Comparison of ENCODE assay signal across 21 cellular contexts in genomic region chr16:58651965-58652348, GRCh38. TPM values are rescaled to one million over a fixed set of nuclear protein-coding genes. Genes with fewer than 3 reads are reported as not detected.
A peak's percentile ranks its signal among the peaks of the same experiment; 100 is the strongest.
DNase-seq lines count a peak whose midpoint lies in the region; ATAC-seq and TF ChIP-seq lines count a peak whose summit lies in the region.
"Had no signal": no experiment of that assay in that cellular context is flagged by ENCODE, and none has a peak within 500 bp of the region (broad histone marks: within the 10 kb centered on the region; RNA-seq: fewer than 3 reads in every experiment).

No MANE protein-coding gene starts in this region.

- DNase-seq in EL (peak; percentile 39), SJSA1 (ENCODE audit: low read depth in 1 of 2, low spot score in 2 of 2) (peak; percentile 42 to 52), esophagus squamous epithelium (lab: John Stamatoyannopoulos, UW) (no peak), renal cortical epithelial cell (ENCODE audit: low read depth) (peak; percentile 45), middle frontal gyrus (ENCODE audit: extremely low spot score, low spot score) (no peak)
- no peak for DNase-seq in activated T-cell treated with anti-CD3 and anti-CD28 coated beads, Interleukin-2, amount 50 U/mL, for 1 hour
- DNase-seq: activated CD4-positive, CD25-positive, alpha-beta regulatory T cell treated with anti-CD3 and anti-CD28 coated beads, Interleukin-2, amount 50 U/mL, for 72 hours; activated naive CD4-positive, alpha-beta T cell treated with anti-CD3 and anti-CD28 coated beads, Interleukin-2, amount 10 ng/mL, durations not matched to agents 7 days and 5 days; activated T-cell treated with anti-CD3 and anti-CD28 coated beads, Interleukin-2, amount 50 U/mL, for 4 hours; effector CD8-positive, alpha-beta T cell; head of caudate nucleus; naive thymus-derived CD8-positive, alpha-beta T cell; NCI-H1694; NCI-H526; spleen; stimulated activated CD4-positive, alpha-beta T cell treated with anti-CD3 and anti-CD28 coated beads, Interleukin-4, amount 100 ng/mL, for 1 hour; stimulated activated naive CD4-positive, alpha-beta T cell had no signal

- H3K27ac ChIP-seq in SJSA1 (no peak overlapping the region), esophagus squamous epithelium (peak overlapping the region; percentile 42 to 85 (median 76))
- H3K27ac ChIP-seq: ascending aorta, esophagus muscularis mucosa, spleen had no signal

- no peak for TF ChIP-seq POLR2A in esophagus squamous epithelium (IDR thresholded peaks at IDR 0.05)

- H3K9me3 ChIP-seq in SJSA1 (replicated peaks), result no peaks in the 10 kb centered on the region
- no peaks in the 10 kb centered on the region for H3K9me3 ChIP-seq in esophagus squamous epithelium
- H3K9me3 ChIP-seq: ascending aorta, esophagus muscularis mucosa, spleen had no signal

- H3K36me3 ChIP-seq in SJSA1 (no peaks in the 10 kb centered on the region), esophagus squamous epithelium (no peaks in the 10 kb centered on the region)
- H3K36me3 ChIP-seq: ascending aorta, esophagus muscularis mucosa, spleen had no signal

- WGBS in esophagus squamous epithelium, 2 donors, result 43 to 51% methylated on average over 3 of the region's 3 CpGs

- H3K4me3 ChIP-seq in SJSA1, result no peak overlapping the region
- H3K4me3 ChIP-seq in esophagus squamous epithelium, result no peak overlapping the region
- H3K4me3 ChIP-seq: ascending aorta, esophagus muscularis mucosa, GM12878, spleen had no signal

- H3K4me1 ChIP-seq in SJSA1 (replicated peaks) (peaks cover 10% of the 10 kb centered on the region; the same call in 1 of the 2 replicates), esophagus squamous epithelium (peaks cover 0 to 31% (median 3%) of the 10 kb centered on the region in 3 donors)
- H3K4me1 ChIP-seq: ascending aorta, esophagus muscularis mucosa, spleen had no signal

- TF ChIP-seq CTCF in esophagus squamous epithelium (IDR thresholded peaks at IDR 0.05), result no peak

- ATAC-seq in GM21390 (IDR thresholded peaks at IDR 0.05; ENCODE audit: unreplicated experiment), result no peak
- ATAC-seq: activated T-cell treated with anti-CD3 and anti-CD28 coated beads, Interleukin-2, amount 50 U/mL, for 4 hours; GM12878; naive thymus-derived CD8-positive, alpha-beta T cell had no signal

- intact Hi-C loops in esophagus squamous epithelium (cut with DNase I), result loop anchor here (10.0 kb wide), 1 partner anchor 317 kb away; no protein-coding TSS in a partner anchor

- H3K27me3 ChIP-seq in SJSA1 (replicated peaks) (no peaks in the 10 kb centered on the region), esophagus squamous epithelium (no peaks in the 10 kb centered on the region)
- H3K27me3 ChIP-seq: ascending aorta, esophagus muscularis mucosa, spleen had no signal

RNA-seq across cellular contexts. Expression of gene CNOT1, which starts 22.3 kb away (rescaled TPM):
- 77.9 and 123 TPM in 2 replicates for total RNA-seq in SJSA1 (2014; rRNA removed; shearing (Covaris generic))
- total RNA-seq in esophagus squamous epithelium, result 100 to 1,000 TPM; 124 to 229 (median 153) TPM
- 134 and 256 TPM in 2 replicates for total RNA-seq in renal cortical epithelial cell

RNA-seq across cellular contexts. Expression of gene SLC38A7, which starts 32.6 kb away (rescaled TPM):
- 8.9 and 18.9 TPM in 2 replicates for total RNA-seq in SJSA1 (2014; rRNA removed; shearing (Covaris generic))
- total RNA-seq in esophagus squamous epithelium, result 10 to 100 TPM in 3 of 4 donors, 1 to 10 TPM in 1; 9.1 to 15.6 (median 13.1) TPM
- 17.7 and 35.7 TPM in 2 replicates for total RNA-seq in renal cortical epithelial cell

Comparison
In these comparisons a context has a peak if more than half of its experiments do, and no peak if none do; other contexts are left out.
1. DNase-seq: peak in EL (single experiment), SJSA1 (2 of 2) and renal cortical epithelial cell (single experiment); none in esophagus squamous epithelium (single experiment), activated T-cell treated with anti-CD3 and anti-CD28 coated beads, Interleukin-2, amount 50 U/mL, for 1 hour (single experiment) and middle frontal gyrus (single experiment).